8 cellular contexts compared by ENCODE assay signal in genomic region chr1:181483084-181483559, GRCh38. TPM values are rescaled to one million over a fixed set of nuclear protein-coding genes. Genes with fewer than 3 reads are reported as not detected.
DNase-seq lines count a peak whose midpoint lies in the region; ATAC-seq and TF ChIP-seq lines count a peak whose summit lies in the region.

CACNA1E (plus strand) TSS chr1:181483517; CDS start chr1:181483745, 228 bp downstream.

- DNase-seq in Caco-2 (no peak), MM.1S (no peak), chondrocyte (ENCODE audit: low spot score) (no peak), activated gamma-delta T cell treated with Interleukin-2 at 50 U/mL for 16 hours (no peak), DMS114 treated with DMSO at 0.1 percent for 48 hours (lab: John Stamatoyannopoulos, UW; ENCODE audit: unreplicated experiment) (no peak)
- no peak for DNase-seq in stimulated activated CD4-positive, alpha-beta T cell treated with anti-CD3 and anti-CD28 coated beads, Interleukin-15, amount 100 ng/mL, for 24 hours

- H3K4me1 Mint-ChIP-seq in Caco-2 (ENCODE audit: low read depth, unreplicated experiment), result peaks cover 7% of the 10 kb centered on the region
- peaks cover 7% of the 10 kb centered on the region for H3K4me1 Mint-ChIP-seq in chondrocyte (ENCODE audit: low read depth)
- H3K4me1 Mint-ChIP-seq in nephron, result peaks cover 47% of the 10 kb centered on the region

- no peaks in the 10 kb centered on the region for H3K9me3 ChIP-seq in Caco-2
- no peaks in the 10 kb centered on the region for H3K9me3 ChIP-seq in MM.1S (replicated peaks; ENCODE audit: insufficient read depth, low read length)

- no peaks in the 10 kb centered on the region for H3K79me2 ChIP-seq in MM.1S (ENCODE audit: low read length)

- H3K4me3 Mint-ChIP-seq in Caco-2 (ENCODE audit: unreplicated experiment), result peak within 1 kb of the TSS; percentile 65
- peak within 1 kb of the TSS; percentile 47 for H3K4me3 Mint-ChIP-seq in chondrocyte (ENCODE audit: unreplicated experiment)
- H3K4me3 Mint-ChIP-seq in nephron, result peak within 1 kb of the TSS; percentile 79 to 85 (median 83)

- no peaks in the 10 kb centered on the region for H3K9me2 ChIP-seq in MM.1S (replicated peaks; ENCODE audit: insufficient read depth, low read length)

- H3K4me2 ChIP-seq in MM.1S (ENCODE audit: low read depth, low read length), result peak within 1 kb of the TSS; percentile 57

- BruUV-seq in Caco-2 (replicated peaks; lab: Mats Ljungman, UMichigan), result no TSS peak

- no peaks in the 10 kb centered on the region for H4K20me1 ChIP-seq in MM.1S (ENCODE audit: insufficient read depth, low read length)

- no peak within 1 kb of the TSS for H3K9ac ChIP-seq in MM.1S (ENCODE audit: low read length)

- POLR2A ChIA-PET in Caco-2 (lab: Charles Lee), result no interaction called here

- H3K4me3 ChIP-seq in Caco-2 (ENCODE audit: low read depth, low read length) (peak within 1 kb of the TSS; percentile 26), MM.1S (ENCODE audit: low read length) (peak within 1 kb of the TSS; percentile 46)

- no peaks in the 10 kb centered on the region for H3K4me1 ChIP-seq in Caco-2
- 0 out of 2 replicates have a peak, but pooled peaks cover 5% of the 10 kb centered on the region for H3K4me1 ChIP-seq in MM.1S (ENCODE audit: low read length)

- no peak within 1 kb of the TSS for H3K27ac ChIP-seq in MM.1S (ENCODE audit: low read length)

- CTCF ChIA-PET in Caco-2 (lab: Charles Lee), result interaction anchor here (0.5 to 0.6 kb wide), 2 partner anchors 203 to 293 kb away, joined by 3 to 8 read pairs; no protein-coding TSS in a partner anchor

- H3K27me3 Mint-ChIP-seq in Caco-2 (ENCODE audit: insufficient read depth, unreplicated experiment) (peaks cover 17% of the 10 kb centered on the region), chondrocyte (ENCODE audit: low read depth) (peaks cover 78% of the 10 kb centered on the region), nephron (ENCODE audit: low read depth) (peaks cover 91% of the 10 kb centered on the region)

- H3K27me3 ChIP-seq in Caco-2 (replicated peaks; ENCODE audit: control insufficient read depth, insufficient read depth, low read length) (no peaks in the 10 kb centered on the region), MM.1S (replicated peaks; ENCODE audit: insufficient read depth, low read length) (peaks cover 10% of the 10 kb centered on the region; the same call in 1 of the 2 replicates)

- no peaks in the 10 kb centered on the region for H3K36me3 Mint-ChIP-seq in Caco-2 (ENCODE audit: insufficient read depth, unreplicated experiment)
- peaks cover 3% of the 10 kb centered on the region for H3K36me3 Mint-ChIP-seq in chondrocyte (ENCODE audit: low read depth)
- no peaks in the 10 kb centered on the region for H3K36me3 Mint-ChIP-seq in nephron (ENCODE audit: low read depth)

- H3F3A ChIP-seq in MM.1S (ENCODE audit: insufficient read depth, low read length), result no peaks in the 10 kb centered on the region

- H3K36me3 ChIP-seq in Caco-2 (ENCODE audit: control insufficient read depth, insufficient read depth, low read length) (no peaks in the 10 kb centered on the region), MM.1S (replicated peaks; ENCODE audit: insufficient read depth, low read length) (no peaks in the 10 kb centered on the region)

- H3K27ac Mint-ChIP-seq in Caco-2 (ENCODE audit: unreplicated experiment) (no peak within 1 kb of the TSS), chondrocyte (ENCODE audit: unreplicated experiment) (no peak within 1 kb of the TSS), nephron (peak within 1 kb of the TSS in 1 of 3 experiments; percentile 28)

- no peak for TF ChIP-seq CTCF in Caco-2 (IDR thresholded peaks at IDR 0.05; ENCODE audit: insufficient read depth in 1 of 2, low read depth in 1 of 2, low read length in 1 of 2, severe bottlenecking in 1 of 2, unreplicated experiment in 1 of 2)
- no peak for TF ChIP-seq CTCF in MM.1S (IDR thresholded peaks at IDR 0.05; ENCODE audit: low read length)
- TF ChIP-seq CTCF in chondrocyte (IDR thresholded peaks at IDR 0.05), result no peak
- no peak for TF ChIP-seq CTCF in nephron (IDR thresholded peaks at IDR 0.05; ENCODE audit: unreplicated experiment in 3 of 3)

- peak within 1 kb of the TSS; percentile 13; the same call in 1 of the 2 replicates for H2AFZ ChIP-seq in MM.1S (ENCODE audit: low read length)

- no peak for ATAC-seq in GM19467 (IDR thresholded peaks at IDR 0.05; ENCODE audit: unreplicated experiment)

- intact Hi-C loops in Caco-2 (cut with micrococcal nuclease; ENCODE audit: unreplicated experiment), result no loop called here

- H3K9me3 Mint-ChIP-seq in Caco-2 (ENCODE audit: unreplicated experiment), result no peaks in the 10 kb centered on the region
- no peaks in the 10 kb centered on the region for H3K9me3 Mint-ChIP-seq in chondrocyte (ENCODE audit: low read depth)
- H3K9me3 Mint-ChIP-seq in nephron, result peaks cover 3% of the 10 kb centered on the region

RNA-seq across cellular contexts. Expression of gene CACNA1E, which starts in this region (rescaled TPM):
- total RNA-seq in Caco-2 (2022), result 0.32 and 0.45 TPM in 2 replicates
- not detected in 3 replicates for total RNA-seq in chondrocyte
